Comparison of ENCODE assay signal across 22 cellular contexts in the genomic region with DNA sequence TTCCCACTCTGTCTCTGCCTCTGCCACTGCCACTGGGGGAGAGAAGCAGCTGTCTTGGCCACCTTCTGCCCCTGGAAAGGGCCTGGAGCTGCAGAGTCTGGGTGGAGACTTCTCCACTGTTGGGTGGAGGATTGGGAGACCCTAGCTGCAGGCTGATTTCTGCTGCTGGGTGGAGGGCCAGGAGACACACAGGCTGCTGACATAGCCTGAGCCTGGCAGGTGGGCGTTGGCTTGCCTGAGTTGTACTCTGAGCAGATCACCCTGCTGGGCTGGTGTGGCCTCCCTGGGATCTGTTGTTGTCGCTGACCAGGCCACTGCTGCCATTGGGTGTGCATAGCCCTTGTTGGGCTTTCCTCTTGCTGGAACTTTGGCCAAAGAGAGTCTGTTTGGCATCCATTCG.
"Had no signal": no experiment of that assay in that cellular context is flagged by ENCODE, and none has a peak within 500 bp of the region (broad histone marks: within the 10 kb centered on the region; RNA-seq: fewer than 3 reads in every experiment).

No MANE protein-coding gene starts in this region.

- H3K9me3 ChIP-seq: SK-N-SH had no signal

- H3K4me2 ChIP-seq: KMS-11, SK-N-SH had no signal

- H3K4me3 Mint-ChIP-seq: IgD-negative memory B cell had no signal

- H3K27ac ChIP-seq: KMS-11 had no signal

- ATAC-seq: K562 had no signal

- H3K4me1 Mint-ChIP-seq: IgD-negative memory B cell had no signal

- H3K4me3 ChIP-seq: K562 had no signal

- H3K27ac Mint-ChIP-seq: IgD-negative memory B cell had no signal

- DNase-seq: Kasumi-1, MM.1S, NCI-H1092 treated with DMSO at 0.1 percent for 48 hours, NCI-H1436, NCI-H187, NCI-H2029, NCI-H2081 treated with DMSO at 0.1 percent for 48 hours, NCI-H2171, NCI-H226, NCI-H446, NCI-H510A, NCI-H524 treated with DMSO at 0.1 percent for 48 hours, NCI-H69, NCI-H774, Right ventricle myocardium superior, RPMI8226, SIG-M5, SK-N-SH, SW 1271 had no signal

- H3K9ac ChIP-seq: KMS-11, SK-N-SH had no signal
